In the genomic region with DNA sequence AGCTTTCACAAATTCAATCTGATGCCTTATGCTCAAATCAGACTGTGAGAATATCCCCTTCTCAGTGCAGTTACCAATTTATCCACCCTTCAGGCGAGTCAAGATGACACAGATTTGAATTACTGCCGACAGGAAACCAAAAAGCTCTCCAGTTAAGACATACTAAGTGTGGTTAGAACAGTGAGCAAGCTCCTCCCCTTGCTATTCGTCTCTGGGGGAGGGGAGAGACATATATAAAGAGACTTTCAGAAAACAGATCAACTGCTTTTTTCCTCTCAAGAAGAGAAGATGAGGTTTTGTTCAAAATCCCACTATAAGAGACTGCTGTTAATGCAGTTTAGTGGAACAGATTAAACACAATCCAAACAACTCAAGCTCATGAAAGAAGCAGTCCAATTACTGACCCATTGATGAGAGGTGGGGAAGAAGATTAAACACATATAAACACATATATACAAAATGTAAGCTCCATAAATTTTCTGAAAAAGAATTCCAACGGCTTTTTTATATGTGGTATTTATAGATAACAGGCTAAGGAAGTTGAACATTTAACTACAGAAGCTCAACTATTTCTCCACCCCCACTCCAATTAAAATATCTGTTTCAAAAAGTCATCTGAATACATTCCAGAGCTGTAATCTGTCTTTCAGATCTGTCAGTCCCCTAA, we compare ENCODE assay signal across 8 cellular contexts.
DNase-seq lines count a peak whose midpoint lies in the region; ATAC-seq and TF ChIP-seq lines count a peak whose summit lies in the region.

No MANE protein-coding gene starts in this region.

- peak overlapping the region; percentile 93 for H3K27ac Mint-ChIP-seq in WTC11
- peak overlapping the region; percentile 84 to 96 (median 88) for H3K27ac Mint-ChIP-seq in naive thymus-derived CD4-positive, alpha-beta T cell

- TF ChIP-seq POLR2A in thyroid gland (IDR thresholded peaks at IDR 0.05) = no peak

- peak overlapping the region; percentile 25 for H3K4me3 Mint-ChIP-seq in WTC11
- peak overlapping the region; percentile 78 to 96 (median 89) for H3K4me3 Mint-ChIP-seq in naive thymus-derived CD4-positive, alpha-beta T cell

- TF ChIP-seq CTCF in WTC11 (IDR thresholded peaks at IDR 0.05) (no peak), thyroid gland (IDR thresholded peaks at IDR 0.05) (no peak)

- H3K27me3 Mint-ChIP-seq in WTC11 (ENCODE audit: low read depth) = no peaks in the 10 kb centered on the region
- H3K27me3 Mint-ChIP-seq in naive thymus-derived CD4-positive, alpha-beta T cell = no peaks in the 10 kb centered on the region

- H3K4me3 ChIP-seq in ACC112 (ENCODE audit: low read depth, low read length) = peak overlapping the region; percentile 72
- H3K4me3 ChIP-seq in HUES6 (ENCODE audit: low read depth, low read length) = peak overlapping the region; percentile 27
- H3K4me3 ChIP-seq in naive thymus-derived CD4-positive, alpha-beta T cell (ENCODE audit: low read length) = peak overlapping the region; percentile 53
- no peak overlapping the region for H3K4me3 ChIP-seq in thyroid gland (replicated peaks in 1 of 3)

- 0 out of 2 replicates have a peak, but pooled peaks cover 3% of the 10 kb centered on the region for H3K9me3 ChIP-seq in HUES6 (ENCODE audit: control insufficient read depth, insufficient read depth, low read depth, low read length)
- no peaks in the 10 kb centered on the region for H3K9me3 ChIP-seq in naive thymus-derived CD4-positive, alpha-beta T cell (ENCODE audit: control insufficient read depth in 2 of 3, low read length in 3 of 3)
- H3K9me3 ChIP-seq in thyroid gland = no peaks in the 10 kb centered on the region

- DNase-seq in WTC11 (ENCODE audit: low spot score) (no peak), thyroid gland (no peak), NCI-H1105 (lab: John Stamatoyannopoulos, UW) (no peak)
- DNase-seq in effector CD4-positive, alpha-beta T cell = peak; percentile 37
- DNase-seq in naive thymus-derived CD4-positive, alpha-beta T cell = peak in 7 of 9 donors; percentile 71 to 85 (median 81)

- WGBS in thyroid gland, 2 donors = 12 to 13% methylated on average over 4 of the region's 4 CpGs

- CTCF ChIA-PET in WTC11 (lab: Charles Lee) = interaction anchor here (0.5 to 2.6 kb wide), 9 partner anchors 9 to 226 kb away, joined by 3 to 33 read pairs (median 4); no protein-coding TSS in a partner anchor
- CTCF ChIA-PET in naive thymus-derived CD4-positive, alpha-beta T cell (lab: Charles Lee) = interaction anchor here (0.6 to 6.7 kb wide), 8 partner anchors 9 to 226 kb away, joined by 3 to 62 read pairs (median 4); a partner anchor contains a TSS

- no peak overlapping the region for H2AFZ ChIP-seq in ACC112 (ENCODE audit: low read length, unreplicated experiment)

- peaks cover 41% of the 10 kb centered on the region for H3K4me1 ChIP-seq in ACC112 (ENCODE audit: control insufficient read depth, insufficient read depth, low read length, unreplicated experiment)
- peaks cover 26% of the 10 kb centered on the region for H3K4me1 ChIP-seq in HUES6 (ENCODE audit: control insufficient read depth, insufficient read depth, low read length)
- peaks cover 28 to 36% of the 10 kb centered on the region in 2 donors for H3K4me1 ChIP-seq in naive thymus-derived CD4-positive, alpha-beta T cell (ENCODE audit: control insufficient read depth in 2 of 2, insufficient read depth in 2 of 2, low read length in 2 of 2)
- H3K4me1 ChIP-seq in thyroid gland = peaks cover 50 to 57% of the 10 kb centered on the region in 2 donors

- POLR2A ChIA-PET in WTC11 (lab: Charles Lee) = interaction anchor here (0.5 to 0.8 kb wide), 4 partner anchors 14 to 867 kb away, joined by 3 to 5 read pairs (median 4); a partner anchor contains a TSS
- POLR2A ChIA-PET in naive thymus-derived CD4-positive, alpha-beta T cell (lab: Charles Lee) = interaction anchor here (0.5 to 4.9 kb wide), 15 partner anchors 8 to 250 kb away, joined by 3 to 30 read pairs (median 4); a partner anchor contains a TSS

- H3K36me3 Mint-ChIP-seq in WTC11 = peaks cover 13% of the 10 kb centered on the region
- peaks cover 0 to 4% (median 0%) of the 10 kb centered on the region in 5 donors for H3K36me3 Mint-ChIP-seq in naive thymus-derived CD4-positive, alpha-beta T cell

- H3K79me2 ChIP-seq in ACC112 (ENCODE audit: control insufficient read depth, insufficient read depth, low read length, unreplicated experiment) = peaks cover 35% of the 10 kb centered on the region

- H3K9me3 Mint-ChIP-seq in WTC11 = no peaks in the 10 kb centered on the region
- H3K9me3 Mint-ChIP-seq in naive thymus-derived CD4-positive, alpha-beta T cell = no peaks in the 10 kb centered on the region

- H3K36me3 ChIP-seq in ACC112 (ENCODE audit: insufficient read depth, low read length) = no peaks in the 10 kb centered on the region
- H3K36me3 ChIP-seq in HUES6 (ENCODE audit: control insufficient read depth, insufficient read depth, low read length) = no peaks in the 10 kb centered on the region
- H3K36me3 ChIP-seq in naive thymus-derived CD4-positive, alpha-beta T cell (ENCODE audit: control insufficient read depth in 2 of 3, insufficient read depth in 3 of 3, low read length in 3 of 3) = no peaks in the 10 kb centered on the region
- H3K36me3 ChIP-seq in thyroid gland = no peaks in the 10 kb centered on the region

- H3K4me1 Mint-ChIP-seq in WTC11 = peaks cover 37% of the 10 kb centered on the region
- peaks cover 49 to 71% (median 64%) of the 10 kb centered on the region in 7 donors for H3K4me1 Mint-ChIP-seq in naive thymus-derived CD4-positive, alpha-beta T cell

- intact Hi-C loops in naive thymus-derived CD4-positive, alpha-beta T cell (cut with micrococcal nuclease) = loop anchor here (2.0 to 5.0 kb wide), 3 partner anchors 48 to 113 kb away; a partner anchor contains a TSS
- intact Hi-C loops in thyroid gland (cut with DNase I) = no loop called here

- ATAC-seq in GM18909 (IDR thresholded peaks at IDR 0.05; ENCODE audit: poor library complexity, unreplicated experiment) (peak; percentile 69), WTC11 (peak; percentile 75)
- ATAC-seq in naive thymus-derived CD4-positive, alpha-beta T cell = peak; percentile 99

- H3K27me3 ChIP-seq in ACC112 (ENCODE audit: insufficient read depth, low read length) = no peaks in the 10 kb centered on the region
- no peaks in the 10 kb centered on the region for H3K27me3 ChIP-seq in HUES6 (ENCODE audit: control insufficient read depth, insufficient read depth, low read length)
- H3K27me3 ChIP-seq in naive thymus-derived CD4-positive, alpha-beta T cell (ENCODE audit: control insufficient read depth in 2 of 2, insufficient read depth in 2 of 2, low read length in 2 of 2) = no peaks in the 10 kb centered on the region
- no peaks in the 10 kb centered on the region for H3K27me3 ChIP-seq in thyroid gland

- H3K27ac ChIP-seq in ACC112 (ENCODE audit: low read depth, low read length) (peak overlapping the region; percentile 80), HUES6 (ENCODE audit: low read depth, low read length) (peak overlapping the region; percentile 18; the same call in 1 of the 2 replicates), thyroid gland (peak overlapping the region; percentile 4 to 68 (median 64))
- peak overlapping the region; percentile 64 for H3K27ac ChIP-seq in naive thymus-derived CD4-positive, alpha-beta T cell (ENCODE audit: low read depth, low read length)

- H3K9ac ChIP-seq in HUES6 (ENCODE audit: low read length) = no peak overlapping the region

TF ChIP-seq in WTC11, 78 proteins besides CTCF, POLR2A, EP300 and RAD21 (continues in another document):
- TF ChIP-seq OVOL2 (CRISPR knock-in tag; IDR thresholded peaks at IDR 0.05; ENCODE audit: borderline replicate concordance) = no peak
- TF ChIP-seq GRHL2 (CRISPR knock-in tag; IDR thresholded peaks at IDR 0.05; ENCODE audit: insufficient replicate concordance, severe bottlenecking) = no peak
- no peak for TF ChIP-seq EMX1 (CRISPR knock-in tag; IDR thresholded peaks at IDR 0.05)
- TF ChIP-seq ZNF671 (CRISPR knock-in tag; IDR thresholded peaks at IDR 0.05) = no peak
- no peak for TF ChIP-seq NFYB (CRISPR knock-in tag; conservative IDR thresholded peaks at IDR 0.05; ENCODE audit: low read depth)
- TF ChIP-seq, protein P1, sequence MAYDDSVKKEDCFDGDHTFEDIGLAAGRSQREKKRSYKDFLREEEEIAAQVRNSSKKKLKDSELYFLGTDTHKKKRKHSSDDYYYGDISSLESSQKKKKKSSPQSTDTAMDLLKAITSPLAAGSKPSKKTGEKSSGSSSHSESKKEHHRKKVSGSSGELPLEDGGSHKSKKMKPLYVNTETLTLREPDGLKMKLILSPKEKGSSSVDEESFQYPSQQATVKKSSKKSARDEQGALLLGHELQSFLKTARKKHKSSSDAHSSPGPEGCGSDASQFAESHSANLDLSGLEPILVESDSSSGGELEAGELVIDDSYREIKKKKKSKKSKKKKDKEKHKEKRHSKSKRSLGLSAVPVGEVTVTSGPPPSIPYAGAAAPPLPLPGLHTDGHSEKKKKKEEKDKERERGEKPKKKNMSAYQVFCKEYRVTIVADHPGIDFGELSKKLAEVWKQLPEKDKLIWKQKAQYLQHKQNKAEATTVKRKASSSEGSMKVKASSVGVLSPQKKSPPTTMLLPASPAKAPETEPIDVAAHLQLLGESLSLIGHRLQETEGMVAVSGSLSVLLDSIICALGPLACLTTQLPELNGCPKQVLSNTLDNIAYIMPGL (CRISPR knock-in tag; IDR thresholded peaks at IDR 0.05) = no peak
- TF ChIP-seq, protein P2, sequence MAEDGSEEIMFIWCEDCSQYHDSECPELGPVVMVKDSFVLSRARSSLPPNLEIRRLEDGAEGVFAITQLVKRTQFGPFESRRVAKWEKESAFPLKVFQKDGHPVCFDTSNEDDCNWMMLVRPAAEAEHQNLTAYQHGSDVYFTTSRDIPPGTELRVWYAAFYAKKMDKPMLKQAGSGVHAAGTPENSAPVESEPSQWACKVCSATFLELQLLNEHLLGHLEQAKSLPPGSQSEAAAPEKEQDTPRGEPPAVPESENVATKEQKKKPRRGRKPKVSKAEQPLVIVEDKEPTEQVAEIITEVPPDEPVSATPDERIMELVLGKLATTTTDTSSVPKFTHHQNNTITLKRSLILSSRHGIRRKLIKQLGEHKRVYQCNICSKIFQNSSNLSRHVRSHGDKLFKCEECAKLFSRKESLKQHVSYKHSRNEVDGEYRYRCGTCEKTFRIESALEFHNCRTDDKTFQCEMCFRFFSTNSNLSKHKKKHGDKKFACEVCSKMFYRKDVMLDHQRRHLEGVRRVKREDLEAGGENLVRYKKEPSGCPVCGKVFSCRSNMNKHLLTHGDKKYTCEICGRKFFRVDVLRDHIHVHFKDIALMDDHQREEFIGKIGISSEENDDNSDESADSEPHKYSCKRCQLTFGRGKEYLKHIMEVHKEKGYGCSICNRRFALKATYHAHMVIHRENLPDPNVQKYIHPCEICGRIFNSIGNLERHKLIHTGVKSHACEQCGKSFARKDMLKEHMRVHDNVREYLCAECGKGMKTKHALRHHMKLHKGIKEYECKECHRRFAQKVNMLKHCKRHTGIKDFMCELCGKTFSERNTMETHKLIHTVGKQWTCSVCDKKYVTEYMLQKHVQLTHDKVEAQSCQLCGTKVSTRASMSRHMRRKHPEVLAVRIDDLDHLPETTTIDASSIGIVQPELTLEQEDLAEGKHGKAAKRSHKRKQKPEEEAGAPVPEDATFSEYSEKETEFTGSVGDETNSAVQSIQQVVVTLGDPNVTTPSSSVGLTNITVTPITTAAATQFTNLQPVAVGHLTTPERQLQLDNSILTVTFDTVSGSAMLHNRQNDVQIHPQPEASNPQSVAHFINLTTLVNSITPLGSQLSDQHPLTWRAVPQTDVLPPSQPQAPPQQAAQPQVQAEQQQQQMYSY (CRISPR knock-in tag; IDR thresholded peaks at IDR 0.05) = no peak

Comparison
In these comparisons a context has a peak if more than half of its experiments do, and no peak if none do; other contexts are left out.
1. H3K27ac ChIP-seq: peak in every context shown above with its lines; median percentile 80 in ACC112; 64 in naive thymus-derived CD4-positive, alpha-beta T cell; 64 in thyroid gland; 18 in HUES6.
2. H3K4me3 ChIP-seq: peak in ACC112 (single experiment), HUES6 (single experiment) and naive thymus-derived CD4-positive, alpha-beta T cell (single experiment); none in thyroid gland (0 of 3).
3. DNase-seq: peak in effector CD4-positive, alpha-beta T cell (single experiment) and naive thymus-derived CD4-positive, alpha-beta T cell (7 of 9); none in WTC11 (single experiment), thyroid gland (0 of 2) and NCI-H1105 (single experiment).
4. Peak in every context shown above with its lines, with median percentiles within 50 percentile points of each other: ATAC-seq.